20 cellular contexts compared by ENCODE assay signal in genomic region chr1:156803086-156803851, GRCh38. TPM values are rescaled to one million over a fixed set of nuclear protein-coding genes. Genes with fewer than 3 reads are reported as not detected.
DNase-seq lines count a peak whose midpoint lies in the region; ATAC-seq, FAIRE-seq and TF ChIP-seq lines count a peak whose summit lies in the region.
"Had no signal": no experiment of that assay in that cellular context is flagged by ENCODE, and none has a peak within 500 bp of the region (broad histone marks: within the 10 kb centered on the region; RNA-seq: fewer than 3 reads in every experiment).

No MANE protein-coding gene starts in this region.

- H3K4me3 ChIP-seq in HepG2 (replicated peaks in 1 of 3; ENCODE audit: insufficient read depth in 1 of 3, low read depth in 2 of 3, low read length in 3 of 3): no peak overlapping the region
- no peak overlapping the region for H3K4me3 ChIP-seq in right lobe of liver
- no peak overlapping the region for H3K4me3 ChIP-seq in thymus (ENCODE audit: low read length)
- no peak overlapping the region for H3K4me3 ChIP-seq in OCI-LY7 (ENCODE audit: low read depth, low read length, poor library complexity, severe bottlenecking)
- H3K4me3 ChIP-seq: breast epithelium, tibial artery had no signal

- in situ Hi-C loops in HepG2 (cut with HindIII; ENCODE audit: extremely low pct_ligation_motif_present, low pct_unique_long_range_greater_than_20kb): no loop called here

- intact Hi-C loops in HepG2 (cut with micrococcal nuclease; ENCODE audit: unreplicated experiment): no loop called here
- intact Hi-C loops in right lobe of liver (cut with DNase I): no loop called here
- intact Hi-C loops in activated CD4-positive, alpha-beta memory T cell treated with anti-CD3 and anti-CD28 coated beads for 36 hours (cut with micrococcal nuclease): no loop called here
- intact Hi-C loops in OCI-LY7 (cut with micrococcal nuclease; ENCODE audit: unreplicated experiment): no loop called here

- peak; percentile 20 for ATAC-seq in HepG2
- no peak for ATAC-seq in right lobe of liver
- no peak for ATAC-seq in effector memory CD8-positive, alpha-beta T cell (replicated peaks)
- ATAC-seq in HG03039 (IDR thresholded peaks at IDR 0.05; ENCODE audit: unreplicated experiment): no peak
- ATAC-seq: sciatic nerve had no signal

- no peak overlapping the region for H3K9ac ChIP-seq in HepG2 (ENCODE audit: insufficient read depth, low read depth, low read length)

- POLR2A ChIA-PET in HepG2 (lab: Yijun Ruan, JAX) (no interaction called here), OCI-LY7 (lab: Charles Lee) (no interaction called here)
- POLR2A ChIA-PET in activated CD4-positive, alpha-beta memory T cell treated with anti-CD3 and anti-CD28 coated beads for 36 hours (lab: Charles Lee): interaction anchor here (0.6 to 3.7 kb wide), 5 partner anchors 9 to 119 kb away, joined by 3 to 29 read pairs (median 4); partner anchors contain the start of genes NTRK1 and SH2D2A

- H3K4me2 ChIP-seq in HepG2 (ENCODE audit: low read depth, low read length) (no peak overlapping the region), OCI-LY7 (ENCODE audit: low read length) (no peak overlapping the region)

- CTCF ChIA-PET in HepG2 (lab: Yijun Ruan, JAX; ENCODE audit: low intra/inter-chr PET ratio, low total read pairs): no interaction called here
- CTCF ChIA-PET in activated CD4-positive, alpha-beta memory T cell treated with anti-CD3 and anti-CD28 coated beads for 36 hours (lab: Charles Lee): interaction anchor here (1.2 to 10.4 kb wide), 5 partner anchors 36 to 113 kb away, joined by 4 to 252 read pairs (median 8); partner anchors contain the start of genes INSRR, NTRK1 and PEAR1
- CTCF ChIA-PET in OCI-LY7 (lab: Charles Lee; ENCODE audit: unreplicated experiment): no interaction called here

- H3K79me2 ChIP-seq in HepG2 (ENCODE audit: insufficient read depth, low read length) (no peaks in the 10 kb centered on the region), OCI-LY7 (ENCODE audit: insufficient read depth, low read depth, low read length) (no peaks in the 10 kb centered on the region)

- BruUV-seq in HepG2 (replicated peaks; lab: Mats Ljungman, UMichigan): no TSS peak
- no TSS peak for BruUV-seq in OCI-LY7 (replicated peaks; lab: Mats Ljungman, UMichigan)

- H2AFZ ChIP-seq in HepG2 (ENCODE audit: low read length) (no peak overlapping the region), OCI-LY7 (ENCODE audit: low read length) (no peak overlapping the region)

- no peaks in the 10 kb centered on the region for H3K27me3 ChIP-seq in HepG2 (ENCODE audit: control insufficient read depth in 1 of 2, insufficient read depth in 2 of 2, low read length in 2 of 2)
- no peaks in the 10 kb centered on the region for H3K27me3 ChIP-seq in right lobe of liver
- no peaks in the 10 kb centered on the region for H3K27me3 ChIP-seq in thymus (ENCODE audit: control insufficient read depth, insufficient read depth)
- H3K27me3 ChIP-seq: breast epithelium, tibial artery had no signal

- H3K36me3 ChIP-seq in HepG2 (replicated peaks in 1 of 2; ENCODE audit: control insufficient read depth in 1 of 2, insufficient read depth in 2 of 2, low read length in 2 of 2) (peaks cover 13 to 26% of the 10 kb centered on the region in 2 experiments; a peak in 4 of 5 replicates), right lobe of liver (peaks cover 2 to 29% (median 17%) of the 10 kb centered on the region in 4 donors), thymus (ENCODE audit: control insufficient read depth, insufficient read depth) (peaks cover 44% of the 10 kb centered on the region), OCI-LY7 (ENCODE audit: insufficient read depth, low read length) (peaks cover 40% of the 10 kb centered on the region)
- H3K36me3 ChIP-seq: breast epithelium had no signal

- no peaks in the 10 kb centered on the region for H3K4me1 ChIP-seq in HepG2 (ENCODE audit: insufficient read depth, low read length)
- peaks cover 0 to 13% (median 0%) of the 10 kb centered on the region in 4 donors for H3K4me1 ChIP-seq in right lobe of liver
- no peaks in the 10 kb centered on the region for H3K4me1 ChIP-seq in thymus (ENCODE audit: control insufficient read depth, insufficient read depth, low read length)
- peaks cover 6% of the 10 kb centered on the region for H3K4me1 ChIP-seq in OCI-LY7 (ENCODE audit: insufficient read depth, low read length, poor library complexity, severe bottlenecking)
- H3K4me1 ChIP-seq: breast epithelium had no signal

- H3K27ac ChIP-seq in HepG2 (ENCODE audit: extremely low read length, insufficient read depth, low read length) (no peak overlapping the region), right lobe of liver (no peak overlapping the region), thymus (ENCODE audit: low read depth) (peak overlapping the region; percentile 33), OCI-LY7 (ENCODE audit: low read depth, low read length, poor library complexity, severe bottlenecking) (no peak overlapping the region)
- H3K27ac ChIP-seq: tibial artery had no signal

- H3K27me3 Mint-ChIP-seq in activated CD4-positive, alpha-beta memory T cell treated with anti-CD3 and anti-CD28 coated beads for 36 hours: no peaks in the 10 kb centered on the region
- H3K27me3 Mint-ChIP-seq in effector memory CD8-positive, alpha-beta T cell: no peaks in the 10 kb centered on the region

- peaks cover 46% of the 10 kb centered on the region for H3K4me1 Mint-ChIP-seq in activated CD4-positive, alpha-beta memory T cell treated with anti-CD3 and anti-CD28 coated beads for 36 hours (ENCODE audit: low read depth)
- H3K4me1 Mint-ChIP-seq in effector memory CD8-positive, alpha-beta T cell (ENCODE audit: low read depth in 2 of 2): peaks cover 44 to 45% of the 10 kb centered on the region in 2 donors

- no peak for DNase-seq in HepG2 (ENCODE audit: low spot score)
- DNase-seq in right lobe of liver: no peak
- peak; percentile 36 for DNase-seq in activated CD4-positive, alpha-beta memory T cell treated with anti-CD3 and anti-CD28 coated beads for 36 hours
- no peak for DNase-seq in effector memory CD8-positive, alpha-beta T cell
- no peak for DNase-seq in OCI-LY7 (ENCODE audit: low spot score)
- no peak for DNase-seq in medulla oblongata (ENCODE audit: extremely low spot score)
- DNase-seq: activated CD4-positive, alpha-beta T cell treated with anti-CD3 and anti-CD28 coated beads for 4 hours; DMS 273 treated with DMSO at 0.1 percent for 48 hours; GF-D8; HFFc6; hippocampal formation; midbrain; NCI-H1694; SHP77; T-helper 9 cell had no signal

- WGBS in HepG2 (ENCODE audit: low lambda C conversion rate): 97% methylated on average over 13 of the region's 13 CpGs
- WGBS in right lobe of liver (ENCODE audit: insufficient coverage, low coverage, low lambda C conversion rate, missing lambda C conversion rate): 88% methylated on average over 4 of the region's 13 CpGs
- WGBS in thymus: 93% methylated on average over 13 of the region's 13 CpGs

- peaks cover 39% of the 10 kb centered on the region for H3K36me3 Mint-ChIP-seq in activated CD4-positive, alpha-beta memory T cell treated with anti-CD3 and anti-CD28 coated beads for 36 hours
- peaks cover 96% of the 10 kb centered on the region for H3K36me3 Mint-ChIP-seq in effector memory CD8-positive, alpha-beta T cell (ENCODE audit: insufficient read depth)

- H3K4me3 Mint-ChIP-seq in activated CD4-positive, alpha-beta memory T cell treated with anti-CD3 and anti-CD28 coated beads for 36 hours: no peak overlapping the region
- H3K4me3 Mint-ChIP-seq in effector memory CD8-positive, alpha-beta T cell: no peak overlapping the region
- H3K4me3 Mint-ChIP-seq: HFFc6 had no signal

- TF ChIP-seq POLR2A in HepG2 (IDR thresholded peaks at IDR 0.05; ENCODE audit: insufficient read depth in 1 of 2, low read depth in 2 of 2, low read length in 2 of 2): no peak
- TF ChIP-seq POLR2A in right lobe of liver (IDR thresholded peaks at IDR 0.05): no peak

- FAIRE-seq in HepG2 (lab: Jason Lieb, UNC): no peak

- H3K9me3 Mint-ChIP-seq in activated CD4-positive, alpha-beta memory T cell treated with anti-CD3 and anti-CD28 coated beads for 36 hours: no peaks in the 10 kb centered on the region
- H3K9me3 Mint-ChIP-seq in effector memory CD8-positive, alpha-beta T cell: no peaks in the 10 kb centered on the region
- H3K9me3 Mint-ChIP-seq: HFFc6 had no signal

- H3K9me3 ChIP-seq in HepG2 (ENCODE audit: low read length) (no peaks in the 10 kb centered on the region), right lobe of liver (no peaks in the 10 kb centered on the region), thymus (ENCODE audit: control insufficient read depth) (no peaks in the 10 kb centered on the region), OCI-LY7 (ENCODE audit: low read length) (no peaks in the 10 kb centered on the region)
- H3K9me3 ChIP-seq: breast epithelium, tibial artery had no signal

- TF ChIP-seq CTCF in HepG2 (CRISPR knock-in tag; IDR thresholded peaks at IDR 0.05) (no peak), right lobe of liver (IDR thresholded peaks at IDR 0.05) (no peak), OCI-LY7 (conservative IDR thresholded peaks at IDR 0.05; ENCODE audit: low read length) (no peak)

- H3K27ac Mint-ChIP-seq in activated CD4-positive, alpha-beta memory T cell treated with anti-CD3 and anti-CD28 coated beads for 36 hours: peak overlapping the region; percentile 68
- peak overlapping the region; percentile 85 to 94 for H3K27ac Mint-ChIP-seq in effector memory CD8-positive, alpha-beta T cell
- H3K27ac Mint-ChIP-seq: HFFc6 had no signal

- no peak for TF ChIP-seq RAD21 in HepG2 (CRISPR knock-in tag; IDR thresholded peaks at IDR 0.05)

- H4K20me1 ChIP-seq in HepG2 (ENCODE audit: insufficient read depth, low read length): no peaks in the 10 kb centered on the region
- H4K20me1 ChIP-seq in OCI-LY7 (ENCODE audit: insufficient read depth, low read length): no peaks in the 10 kb centered on the region

- TF ChIP-seq EP300 in HepG2 (IDR thresholded peaks at IDR 0.05; ENCODE audit: low read depth in 2 of 2, low read length in 2 of 2) (no peak), HepG2 (CRISPR knock-in tag; IDR thresholded peaks at IDR 0.05; ENCODE audit: borderline replicate concordance) (no peak)

- H3K9me2 ChIP-seq in OCI-LY7 (ENCODE audit: insufficient read depth, low read length): no peaks in the 10 kb centered on the region

RNA-seq across cellular contexts. Expression of gene SH2D2A, which starts 13.4 kb away (rescaled TPM):
- 0.59 and 0.73 TPM in 2 replicates for total RNA-seq in HepG2 (2016; rRNA removed; fragmentation: Illumina TruSeq; extraction: Trizol)
- 0.35 and 0.51 TPM in 2 replicates for total RNA-seq in HepG2 (2016; cell fraction: cytosol; rRNA removed; fragmentation: Illumina TruSeq; extraction: Trizol; ENCODE audit: low read depth)
- total RNA-seq in HepG2 (2016; cell fraction: insoluble cytoplasmic fraction; rRNA removed; fragmentation: Illumina TruSeq; extraction: Trizol): 0.34 and 1.2 TPM in 2 replicates
- total RNA-seq in HepG2 (2016; cell fraction: membrane; rRNA removed; fragmentation: Illumina TruSeq; extraction: Trizol): 0.52 and 1.0 TPM in 2 replicates
- total RNA-seq in HepG2 (2016; cell fraction: nucleus; rRNA removed; fragmentation: Illumina TruSeq; extraction: Trizol): 0.75 and 0.85 TPM in 2 replicates
- 0.56 and 0.57 TPM in 2 replicates for polyA plus RNA-seq in HepG2 (2011; rRNA removed)
- polyA plus RNA-seq in HepG2 (2011; cell fraction: cytosol; rRNA removed): 0.55 and 0.78 TPM in 2 replicates
- 0.16 and 0.47 TPM in 2 replicates for polyA plus RNA-seq in HepG2 (2011; cell fraction: nucleus; rRNA removed)
- polyA plus RNA-seq in HepG2 (2012): 0.79 and 1.0 TPM in 2 replicates
- polyA plus RNA-seq in HepG2 (2016; cell fraction: cytosol; fragmentation: Illumina TruSeq; extraction: Trizol; ENCODE audit: low read depth): 0.62 and 0.67 TPM in 2 replicates
- 1.3 and 1.8 TPM in 2 replicates for polyA plus RNA-seq in HepG2 (2016; cell fraction: insoluble cytoplasmic fraction; fragmentation: Illumina TruSeq; extraction: Trizol; ENCODE audit: low read depth)
- 0.71 and 1.1 TPM in 2 replicates for polyA plus RNA-seq in HepG2 (2016; cell fraction: membrane; fragmentation: Illumina TruSeq; extraction: Trizol; ENCODE audit: low read depth)
- 1.0 and 1.8 TPM in 2 replicates for polyA plus RNA-seq in HepG2 (2016; cell fraction: nucleus; fragmentation: Illumina TruSeq; extraction: Trizol; ENCODE audit: insufficient read depth, low read depth)
- 0.72 and 1.9 TPM in 2 replicates for polyA minus RNA-seq in HepG2 (2011; rRNA and poly(A)+ RNA removed; ENCODE audit: low replicate concordance)
- 0.62 TPM in 1 of 2 replicates, not detected in the other for polyA minus RNA-seq in HepG2 (2011; cell fraction: cytosol; rRNA and poly(A)+ RNA removed)
- polyA minus RNA-seq in HepG2 (2011; cell fraction: nucleus; rRNA and poly(A)+ RNA removed): not detected in 2 replicates
- 1 to 10 TPM in 1 of 6 experiments, under 1 TPM in 5; 0.32 to 1.3 (median 0.67) TPM for total RNA-seq in right lobe of liver
- 100 to 1,000 TPM; 280 to 294 TPM for total RNA-seq in activated CD4-positive, alpha-beta memory T cell treated with anti-CD3 and anti-CD28 coated beads for 36 hours
- polyA plus RNA-seq in thymus: 44.8 TPM
- 5.5 and 5.8 TPM in 2 replicates for total RNA-seq in OCI-LY7 (2014; rRNA removed; shearing (Covaris generic))
- total RNA-seq in OCI-LY7 (2022): 2.1 and 2.2 TPM in 2 replicates

RNA-seq across cellular contexts. Expression of gene PRCC, which starts 35.9 kb away (rescaled TPM):
- total RNA-seq in HepG2 (2016; rRNA removed; fragmentation: Illumina TruSeq; extraction: Trizol): 24.2 and 26.8 TPM in 2 replicates
- 6.3 and 7.3 TPM in 2 replicates for total RNA-seq in HepG2 (2016; cell fraction: cytosol; rRNA removed; fragmentation: Illumina TruSeq; extraction: Trizol; ENCODE audit: low read depth)
- 24.6 and 27.1 TPM in 2 replicates for total RNA-seq in HepG2 (2016; cell fraction: insoluble cytoplasmic fraction; rRNA removed; fragmentation: Illumina TruSeq; extraction: Trizol)
- 22.6 and 26.4 TPM in 2 replicates for total RNA-seq in HepG2 (2016; cell fraction: membrane; rRNA removed; fragmentation: Illumina TruSeq; extraction: Trizol)
- 22.4 and 23.7 TPM in 2 replicates for total RNA-seq in HepG2 (2016; cell fraction: nucleus; rRNA removed; fragmentation: Illumina TruSeq; extraction: Trizol)
- 40.5 and 46.3 TPM in 2 replicates for polyA plus RNA-seq in HepG2 (2011; rRNA removed)
- polyA plus RNA-seq in HepG2 (2011; cell fraction: cytosol; rRNA removed): 40.1 and 44.6 TPM in 2 replicates
- polyA plus RNA-seq in HepG2 (2011; cell fraction: nucleus; rRNA removed): 26.1 and 27.1 TPM in 2 replicates
- polyA plus RNA-seq in HepG2 (2012): 30.8 and 33.7 TPM in 2 replicates
- 8.0 and 9.1 TPM in 2 replicates for polyA plus RNA-seq in HepG2 (2016; cell fraction: cytosol; fragmentation: Illumina TruSeq; extraction: Trizol; ENCODE audit: low read depth)
- polyA plus RNA-seq in HepG2 (2016; cell fraction: insoluble cytoplasmic fraction; fragmentation: Illumina TruSeq; extraction: Trizol; ENCODE audit: low read depth): 48.3 and 56.0 TPM in 2 replicates
- 22.7 and 25.6 TPM in 2 replicates for polyA plus RNA-seq in HepG2 (2016; cell fraction: membrane; fragmentation: Illumina TruSeq; extraction: Trizol; ENCODE audit: low read depth)
- 56.0 and 57.2 TPM in 2 replicates for polyA plus RNA-seq in HepG2 (2016; cell fraction: nucleus; fragmentation: Illumina TruSeq; extraction: Trizol; ENCODE audit: insufficient read depth, low read depth)
- 57.9 and 206 TPM in 2 replicates for polyA minus RNA-seq in HepG2 (2011; rRNA and poly(A)+ RNA removed; ENCODE audit: low replicate concordance)
- 24.3 and 33.6 TPM in 2 replicates for polyA minus RNA-seq in HepG2 (2011; cell fraction: cytosol; rRNA and poly(A)+ RNA removed)
- 23.6 and 34.9 TPM in 2 replicates for polyA minus RNA-seq in HepG2 (2011; cell fraction: nucleus; rRNA and poly(A)+ RNA removed)
- total RNA-seq in right lobe of liver: 10 to 100 TPM; 17.4 to 23.4 (median 19.7) TPM
- total RNA-seq in activated CD4-positive, alpha-beta memory T cell treated with anti-CD3 and anti-CD28 coated beads for 36 hours: 10 to 100 TPM; 58.6 to 67.2 TPM
- polyA plus RNA-seq in thymus: 72.9 TPM
- total RNA-seq in OCI-LY7 (2014; rRNA removed; shearing (Covaris generic)): 53.7 and 54.0 TPM in 2 replicates
- total RNA-seq in OCI-LY7 (2022): 81.5 and 82.9 TPM in 2 replicates

RNA-seq across cellular contexts. Expression of gene HDGF, which starts 51.8 kb away (rescaled TPM):
- 183 and 196 TPM in 2 replicates for total RNA-seq in HepG2 (2016; rRNA removed; fragmentation: Illumina TruSeq; extraction: Trizol)
- total RNA-seq in HepG2 (2016; cell fraction: cytosol; rRNA removed; fragmentation: Illumina TruSeq; extraction: Trizol; ENCODE audit: low read depth): 98.2 and 98.3 TPM in 2 replicates
- total RNA-seq in HepG2 (2016; cell fraction: insoluble cytoplasmic fraction; rRNA removed; fragmentation: Illumina TruSeq; extraction: Trizol): 165 and 204 TPM in 2 replicates
- 258 and 266 TPM in 2 replicates for total RNA-seq in HepG2 (2016; cell fraction: membrane; rRNA removed; fragmentation: Illumina TruSeq; extraction: Trizol)
- 89.8 and 111 TPM in 2 replicates for total RNA-seq in HepG2 (2016; cell fraction: nucleus; rRNA removed; fragmentation: Illumina TruSeq; extraction: Trizol)
- 128 and 156 TPM in 2 replicates for polyA plus RNA-seq in HepG2 (2011; rRNA removed)
- 115 and 119 TPM in 2 replicates for polyA plus RNA-seq in HepG2 (2011; cell fraction: cytosol; rRNA removed)
- 57.2 and 81.2 TPM in 2 replicates for polyA plus RNA-seq in HepG2 (2011; cell fraction: nucleus; rRNA removed)
- 124 and 162 TPM in 2 replicates for polyA plus RNA-seq in HepG2 (2012)
- 177 and 192 TPM in 2 replicates for polyA plus RNA-seq in HepG2 (2016; cell fraction: cytosol; fragmentation: Illumina TruSeq; extraction: Trizol; ENCODE audit: low read depth)
- 263 and 292 TPM in 2 replicates for polyA plus RNA-seq in HepG2 (2016; cell fraction: insoluble cytoplasmic fraction; fragmentation: Illumina TruSeq; extraction: Trizol; ENCODE audit: low read depth)
- polyA plus RNA-seq in HepG2 (2016; cell fraction: membrane; fragmentation: Illumina TruSeq; extraction: Trizol; ENCODE audit: low read depth): 342 and 343 TPM in 2 replicates
- 211 and 230 TPM in 2 replicates for polyA plus RNA-seq in HepG2 (2016; cell fraction: nucleus; fragmentation: Illumina TruSeq; extraction: Trizol; ENCODE audit: insufficient read depth, low read depth)
- polyA minus RNA-seq in HepG2 (2011; rRNA and poly(A)+ RNA removed; ENCODE audit: low replicate concordance): 134 and 389 TPM in 2 replicates
- polyA minus RNA-seq in HepG2 (2011; cell fraction: cytosol; rRNA and poly(A)+ RNA removed): 64.6 and 71.8 TPM in 2 replicates
- polyA minus RNA-seq in HepG2 (2011; cell fraction: nucleus; rRNA and poly(A)+ RNA removed): 30.8 and 31.2 TPM in 2 replicates
- total RNA-seq in right lobe of liver: 100 to 1,000 TPM; 131 to 192 (median 157) TPM
- 100 to 1,000 TPM; 357 to 365 TPM for total RNA-seq in activated CD4-positive, alpha-beta memory T cell treated with anti-CD3 and anti-CD28 coated beads for 36 hours
- polyA plus RNA-seq in thymus: 116 TPM
- 291 and 346 TPM in 2 replicates for total RNA-seq in OCI-LY7 (2014; rRNA removed; shearing (Covaris generic))
- total RNA-seq in OCI-LY7 (2022): 315 and 329 TPM in 2 replicates

RNA-seq across cellular contexts. Expression of gene INSRR, which starts 55.6 kb away (rescaled TPM):
- total RNA-seq in HepG2 (2016; rRNA removed; fragmentation: Illumina TruSeq; extraction: Trizol): not detected in 2 replicates
- not detected in 2 replicates for total RNA-seq in HepG2 (2016; cell fraction: cytosol; rRNA removed; fragmentation: Illumina TruSeq; extraction: Trizol; ENCODE audit: low read depth)
- not detected in 2 replicates for total RNA-seq in HepG2 (2016; cell fraction: insoluble cytoplasmic fraction; rRNA removed; fragmentation: Illumina TruSeq; extraction: Trizol)
- total RNA-seq in HepG2 (2016; cell fraction: membrane; rRNA removed; fragmentation: Illumina TruSeq; extraction: Trizol): not detected in 2 replicates
- total RNA-seq in HepG2 (2016; cell fraction: nucleus; rRNA removed; fragmentation: Illumina TruSeq; extraction: Trizol): not detected in 2 replicates
- polyA plus RNA-seq in HepG2 (2011; rRNA removed): not detected in 2 replicates
- polyA plus RNA-seq in HepG2 (2011; cell fraction: cytosol; rRNA removed): not detected in 2 replicates
- not detected in 2 replicates for polyA plus RNA-seq in HepG2 (2011; cell fraction: nucleus; rRNA removed)
- polyA plus RNA-seq in HepG2 (2012): not detected in 2 replicates
- not detected in 2 replicates for polyA plus RNA-seq in HepG2 (2016; cell fraction: cytosol; fragmentation: Illumina TruSeq; extraction: Trizol; ENCODE audit: low read depth)
- not detected in 2 replicates for polyA plus RNA-seq in HepG2 (2016; cell fraction: insoluble cytoplasmic fraction; fragmentation: Illumina TruSeq; extraction: Trizol; ENCODE audit: low read depth)
- not detected in 2 replicates for polyA plus RNA-seq in HepG2 (2016; cell fraction: membrane; fragmentation: Illumina TruSeq; extraction: Trizol; ENCODE audit: low read depth)
- not detected in 2 replicates for polyA plus RNA-seq in HepG2 (2016; cell fraction: nucleus; fragmentation: Illumina TruSeq; extraction: Trizol; ENCODE audit: insufficient read depth, low read depth)
- not detected in 2 replicates for polyA minus RNA-seq in HepG2 (2011; rRNA and poly(A)+ RNA removed; ENCODE audit: low replicate concordance)
- polyA minus RNA-seq in HepG2 (2011; cell fraction: cytosol; rRNA and poly(A)+ RNA removed): not detected in 2 replicates
- polyA minus RNA-seq in HepG2 (2011; cell fraction: nucleus; rRNA and poly(A)+ RNA removed): not detected in 2 replicates
- not detected for total RNA-seq in right lobe of liver
- total RNA-seq in activated CD4-positive, alpha-beta memory T cell treated with anti-CD3 and anti-CD28 coated beads for 36 hours: under 1 TPM; 0.05 to 0.14 TPM
- 0.43 TPM for polyA plus RNA-seq in thymus
- total RNA-seq in OCI-LY7 (2014; rRNA removed; shearing (Covaris generic)): not detected in 2 replicates
- total RNA-seq in OCI-LY7 (2022): not detected in 2 replicates
- total RNA-seq: HFFc6 had no signal

RNA-seq across cellular contexts. Expression of gene NTRK1, which starts 57.4 kb away (rescaled TPM):
- total RNA-seq in HepG2 (2016; rRNA removed; fragmentation: Illumina TruSeq; extraction: Trizol) (not detected in 2 replicates), right lobe of liver (not detected), OCI-LY7 (2022) (not detected in 2 replicates)
- total RNA-seq in HepG2 (2016; cell fraction: cytosol; rRNA removed; fragmentation: Illumina TruSeq; extraction: Trizol; ENCODE audit: low read depth): not detected in 2 replicates
- total RNA-seq in HepG2 (2016; cell fraction: insoluble cytoplasmic fraction; rRNA removed; fragmentation: Illumina TruSeq; extraction: Trizol): not detected in 2 replicates
- not detected in 2 replicates for total RNA-seq in HepG2 (2016; cell fraction: membrane; rRNA removed; fragmentation: Illumina TruSeq; extraction: Trizol)
- not detected in 2 replicates for total RNA-seq in HepG2 (2016; cell fraction: nucleus; rRNA removed; fragmentation: Illumina TruSeq; extraction: Trizol)
- polyA plus RNA-seq in HepG2 (2011; rRNA removed) (not detected in 2 replicates), thymus (3.1 TPM)
- polyA plus RNA-seq in HepG2 (2011; cell fraction: cytosol; rRNA removed): not detected in 2 replicates
- not detected in 2 replicates for polyA plus RNA-seq in HepG2 (2011; cell fraction: nucleus; rRNA removed)
- not detected in 2 replicates for polyA plus RNA-seq in HepG2 (2012)
- polyA plus RNA-seq in HepG2 (2016; cell fraction: cytosol; fragmentation: Illumina TruSeq; extraction: Trizol; ENCODE audit: low read depth): not detected in 2 replicates
- not detected in 2 replicates for polyA plus RNA-seq in HepG2 (2016; cell fraction: insoluble cytoplasmic fraction; fragmentation: Illumina TruSeq; extraction: Trizol; ENCODE audit: low read depth)
- not detected in 2 replicates for polyA plus RNA-seq in HepG2 (2016; cell fraction: membrane; fragmentation: Illumina TruSeq; extraction: Trizol; ENCODE audit: low read depth)
- not detected in 2 replicates for polyA plus RNA-seq in HepG2 (2016; cell fraction: nucleus; fragmentation: Illumina TruSeq; extraction: Trizol; ENCODE audit: insufficient read depth, low read depth)
- 0.08 and 0.19 TPM in 2 replicates for polyA minus RNA-seq in HepG2 (2011; rRNA and poly(A)+ RNA removed; ENCODE audit: low replicate concordance)
- not detected in 2 replicates for polyA minus RNA-seq in HepG2 (2011; cell fraction: cytosol; rRNA and poly(A)+ RNA removed)
- not detected in 2 replicates for polyA minus RNA-seq in HepG2 (2011; cell fraction: nucleus; rRNA and poly(A)+ RNA removed)
- 1 to 10 TPM; 6.4 to 6.7 TPM for total RNA-seq in activated CD4-positive, alpha-beta memory T cell treated with anti-CD3 and anti-CD28 coated beads for 36 hours
- total RNA-seq in OCI-LY7 (2014; rRNA removed; shearing (Covaris generic)): not detected in 2 replicates

Comparison
In these comparisons a context has a peak if more than half of its experiments do, and no peak if none do; other contexts are left out.
1. RNA of gene SH2D2A, which starts 13.4 kb away (total RNA-seq): 280 to 294 TPM in activated CD4-positive, alpha-beta memory T cell treated with anti-CD3 and anti-CD28 coated beads for 36 hours; 2.1 to 5.8 TPM in OCI-LY7, 0.32 to 1.3 TPM in right lobe of liver and 0.34 to 1.2 TPM in HepG2; every median in the first group is over 10 times any median in the second.